ENCODE assay signal across 8 cellular contexts in genomic region chr22:20319745-20320658, GRCh38. TPM values are rescaled to one million over a fixed set of nuclear protein-coding genes. Genes with fewer than 3 reads are reported as not detected.
DNase-seq lines count a peak whose midpoint lies in the region; ATAC-seq, FAIRE-seq and TF ChIP-seq lines count a peak whose summit lies in the region.

DGCR6L (minus strand) TSS chr22:20320060; CDS start chr22:20319988, 72 bp downstream.

- H3K27me3 ChIP-seq in astrocyte (ENCODE audit: insufficient read depth, low read length) (no peaks in the 10 kb centered on the region), rectal smooth muscle tissue (ENCODE audit: control insufficient read depth, insufficient read depth, low read length) (no peaks in the 10 kb centered on the region), uterus (no peaks in the 10 kb centered on the region)

- no peaks in the 10 kb centered on the region for H3K9me3 Mint-ChIP-seq in astrocyte (ENCODE audit: unreplicated experiment)

- H3K4me1 Mint-ChIP-seq in astrocyte (ENCODE audit: low read depth, unreplicated experiment): peaks cover 28% of the 10 kb centered on the region

- H3K4me3 Mint-ChIP-seq in astrocyte (ENCODE audit: unreplicated experiment): peak within 1 kb of the TSS; percentile 94

- peak; percentile 75 for ATAC-seq in HG02678 (IDR thresholded peaks at IDR 0.05; ENCODE audit: unreplicated experiment)

- intact Hi-C loops in uterus (cut with DNase I; ENCODE audit: low total_unique reads): no loop called here

- peak within 1 kb of the TSS; percentile 82 for H3K27ac ChIP-seq in astrocyte (ENCODE audit: low read depth, low read length)
- peak within 1 kb of the TSS; percentile 80 for H3K27ac ChIP-seq in rectal smooth muscle tissue (ENCODE audit: low read depth, low read length)
- H3K27ac ChIP-seq in uterus: peak within 1 kb of the TSS; percentile 83 to 88

- peak within 1 kb of the TSS; percentile 97 for H2AFZ ChIP-seq in astrocyte (ENCODE audit: low read depth, low read length)

- H3K36me3 Mint-ChIP-seq in astrocyte (ENCODE audit: low read depth, unreplicated experiment): no peaks in the 10 kb centered on the region

- H3K9ac ChIP-seq in astrocyte (ENCODE audit: low read length) (peak within 1 kb of the TSS; percentile 89), rectal smooth muscle tissue (ENCODE audit: low read length) (peak within 1 kb of the TSS; percentile 61)

- peaks cover 28% of the 10 kb centered on the region for H4K20me1 ChIP-seq in astrocyte (ENCODE audit: insufficient read depth, low read length)

- H3K4me3 ChIP-seq in astrocyte (ENCODE audit: insufficient read depth, low read depth, low read length) (peak within 1 kb of the TSS; percentile 81), rectal smooth muscle tissue (ENCODE audit: low read length) (peak within 1 kb of the TSS; percentile 90), uterus (peak within 1 kb of the TSS; percentile 89 to 96)

- peaks cover 13% of the 10 kb centered on the region for H3K79me2 ChIP-seq in astrocyte (ENCODE audit: insufficient read depth, low read length)

- peak; percentile 93 for FAIRE-seq in GM12891 (lab: Jason Lieb, UNC)
- no peak for FAIRE-seq in astrocyte (lab: Jason Lieb, UNC)

- H3K36me3 ChIP-seq in astrocyte (ENCODE audit: insufficient read depth, low read length) (no peaks in the 10 kb centered on the region), rectal smooth muscle tissue (ENCODE audit: control insufficient read depth, insufficient read depth, low read length) (no peaks in the 10 kb centered on the region), uterus (no peaks in the 10 kb centered on the region)

- peak; percentile 98 for DNase-seq in GM12891 (ENCODE audit: insufficient read length, low spot score)
- peak; percentile 27 for DNase-seq in NCI-H146 treated with DMSO at 0.1 percent for 48 hours (lab: John Stamatoyannopoulos, UW; ENCODE audit: unreplicated experiment)
- peak; percentile 96 for DNase-seq in T-helper 9 cell
- peak; percentile 92 for DNase-seq in astrocyte (ENCODE audit: low read depth)
- peak; percentile 97 for DNase-seq in hepatic stellate cell (ENCODE audit: low spot score)
- DNase-seq in uterus: peak; percentile 94 to 96

- H3K27me3 Mint-ChIP-seq in astrocyte (ENCODE audit: low read depth, unreplicated experiment): no peaks in the 10 kb centered on the region

- H3K4me2 ChIP-seq in astrocyte (ENCODE audit: low read length): peak within 1 kb of the TSS; percentile 99

- H3K27ac Mint-ChIP-seq in astrocyte (ENCODE audit: unreplicated experiment): peak within 1 kb of the TSS; percentile 93

- TF ChIP-seq CTCF in astrocyte (IDR thresholded peaks at IDR 0.05; ENCODE audit: insufficient read depth, low read depth, low read length) (no peak), uterus (IDR thresholded peaks at IDR 0.05) (peak in 1 of 4 experiments; percentile 17)

- peaks cover 29% of the 10 kb centered on the region for H3K4me1 ChIP-seq in astrocyte (ENCODE audit: insufficient read depth, low read length)
- H3K4me1 ChIP-seq in rectal smooth muscle tissue (ENCODE audit: control insufficient read depth, insufficient read depth, low read length): peaks cover 10% of the 10 kb centered on the region
- peaks cover 4 to 6% of the 10 kb centered on the region in 2 donors for H3K4me1 ChIP-seq in uterus

- TF ChIP-seq POLR2A in GM12891 (IDR thresholded peaks at IDR 0.05; ENCODE audit: low read depth, low read length) (0 out of 2 replicates have a peak, but pooled peaks have one; percentile 33), uterus (IDR thresholded peaks at IDR 0.05) (peak; percentile 78)

- no peaks in the 10 kb centered on the region for H3K9me3 ChIP-seq in astrocyte (ENCODE audit: insufficient read depth, low read depth, low read length)
- H3K9me3 ChIP-seq in uterus: no peaks in the 10 kb centered on the region

TF ChIP-seq in GM12891, 5 proteins besides CTCF, POLR2A, EP300 and RAD21:
- TF ChIP-seq PAX5 (IDR thresholded peaks at IDR 0.05; ENCODE audit: insufficient read depth, low read length, severe bottlenecking): no peak
- no peak for TF ChIP-seq TAF1 (IDR thresholded peaks at IDR 0.05; ENCODE audit: low read depth, low read length)
- TF ChIP-seq SPI1 (IDR thresholded peaks at IDR 0.05; ENCODE audit: low read depth, low read length): no peak
- TF ChIP-seq POLR2AphosphoS5 (IDR thresholded peaks at IDR 0.05; ENCODE audit: low read depth, low read length): no peak
- TF ChIP-seq POU2F2 (IDR thresholded peaks at IDR 0.05; ENCODE audit: low read depth, low read length): no peak
TF ChIP-seq in GM12891: peak in this region for 0.

RNA-seq across cellular contexts. Expression of gene DGCR6L, which starts in this region (rescaled TPM):
- 15.0 TPM for polyA plus RNA-seq in GM12891 (2012; ENCODE audit: low read depth, missing spikeins)
- 33.3 and 33.7 TPM in 2 replicates for total RNA-seq in astrocyte
- 100 to 1,000 TPM in 1 of 4 donors, 10 to 100 TPM in 3; 17.2 to 101 (median 34.9) TPM for total RNA-seq in uterus

Comparison
In these comparisons a context has a peak if more than half of its experiments do, and no peak if none do; other contexts are left out.
1. Peak in every context shown above with its lines: DNase-seq, ATAC-seq, H3K4me3 ChIP-seq and H3K27ac ChIP-seq.
2. DNase-seq: peak in every context shown above with its lines; median percentile 98 in GM12891; 97 in hepatic stellate cell; 96 in T-helper 9 cell; 95 in uterus; 92 in astrocyte; 27 in NCI-H146 treated with DMSO at 0.1 percent for 48 hours.